Comparison of ENCODE assay signal across 8 cellular contexts in the genomic region with DNA sequence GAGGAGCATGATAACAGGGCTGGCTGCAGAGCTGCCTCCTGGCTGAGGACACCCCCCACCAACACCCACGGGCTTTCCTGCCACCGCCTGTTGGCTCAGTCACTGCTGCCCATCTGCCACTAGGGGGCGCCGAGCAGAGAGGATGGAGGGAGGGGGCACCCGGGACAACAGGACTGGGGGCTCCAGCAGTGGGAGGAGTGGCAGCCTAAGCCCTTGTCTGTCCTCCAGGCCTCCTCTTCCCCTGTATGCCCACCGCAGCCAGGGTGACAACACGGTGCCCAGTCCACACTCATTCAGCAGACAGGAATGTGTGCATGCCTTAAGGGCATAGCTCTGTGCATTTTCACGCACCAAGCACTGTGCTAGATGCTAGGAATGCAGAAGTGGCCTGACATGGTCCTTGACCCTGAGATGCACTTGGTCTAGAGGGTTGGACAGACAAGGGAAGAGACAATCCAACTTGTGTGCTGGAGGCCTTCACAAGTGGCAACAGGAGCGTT.
DNase-seq lines count a peak whose midpoint lies in the region; ATAC-seq and TF ChIP-seq lines count a peak whose summit lies in the region.

No MANE protein-coding gene starts in this region.

- H3K4me3 Mint-ChIP-seq in naive thymus-derived CD4-positive, alpha-beta T cell = no peak overlapping the region

- H3K4me1 ChIP-seq in naive thymus-derived CD4-positive, alpha-beta T cell (ENCODE audit: control insufficient read depth in 2 of 2, insufficient read depth in 2 of 2, low read length in 2 of 2) = no peaks in the 10 kb centered on the region
- no peaks in the 10 kb centered on the region for H3K4me1 ChIP-seq in aorta (ENCODE audit: control insufficient read depth in 1 of 2, insufficient read depth in 2 of 2, low read length in 2 of 2)

- H3K9me3 Mint-ChIP-seq in naive thymus-derived CD4-positive, alpha-beta T cell = no peaks in the 10 kb centered on the region

- ATAC-seq in Right ventricle myocardium inferior = peak; percentile 10
- ATAC-seq in naive thymus-derived CD4-positive, alpha-beta T cell = peak; percentile 63
- peak; percentile 33 for ATAC-seq in aorta (ENCODE audit: low FRiP score)
- ATAC-seq in GM19397 (IDR thresholded peaks at IDR 0.05; ENCODE audit: unreplicated experiment) = no peak

- H3K27me3 Mint-ChIP-seq in naive thymus-derived CD4-positive, alpha-beta T cell = no peaks in the 10 kb centered on the region

- WGBS in aorta, 2 donors = 46 to 50% methylated on average over 6 to 9 of the region's 9 CpGs

- POLR2A ChIA-PET in naive thymus-derived CD4-positive, alpha-beta T cell (lab: Charles Lee) = interaction anchor here (1.5 kb wide), 1 partner anchor 151 kb away, joined by 3 read pairs; the partner anchor contains the start of gene AMMECR1

- TF ChIP-seq CTCF in WERI-Rb-1 (IDR thresholded peaks at IDR 0.05; ENCODE audit: low read depth, low read length) (peak; percentile 78), cardiac fibroblast (IDR thresholded peaks at IDR 0.05; ENCODE audit: low read depth, low read length) (peak; percentile 52)

- no peak overlapping the region for H3K4me3 ChIP-seq in WERI-Rb-1 (ENCODE audit: low read depth, low read length)
- H3K4me3 ChIP-seq in cardiac fibroblast (replicated peaks in 1 of 2; ENCODE audit: low read depth in 2 of 2, low read length in 2 of 2) = no peak overlapping the region
- H3K4me3 ChIP-seq in naive thymus-derived CD4-positive, alpha-beta T cell (ENCODE audit: low read length) = no peak overlapping the region
- no peak overlapping the region for H3K4me3 ChIP-seq in aorta (ENCODE audit: low read length in 2 of 2)

- no peak overlapping the region for H3K27ac Mint-ChIP-seq in naive thymus-derived CD4-positive, alpha-beta T cell

- peaks cover 0 to 4% (median 3%) of the 10 kb centered on the region in 5 donors for H3K36me3 Mint-ChIP-seq in naive thymus-derived CD4-positive, alpha-beta T cell

- peaks cover 0 to 7% (median 0%) of the 10 kb centered on the region in 7 donors for H3K4me1 Mint-ChIP-seq in naive thymus-derived CD4-positive, alpha-beta T cell

- H3K27me3 ChIP-seq in WERI-Rb-1 (ENCODE audit: insufficient read depth, low read depth, severe bottlenecking) (no peaks in the 10 kb centered on the region), aorta (ENCODE audit: control insufficient read depth in 1 of 2, insufficient read depth in 2 of 2, low read length in 1 of 2) (no peaks in the 10 kb centered on the region)
- H3K27me3 ChIP-seq in naive thymus-derived CD4-positive, alpha-beta T cell (ENCODE audit: control insufficient read depth in 2 of 2, insufficient read depth in 2 of 2, low read length in 2 of 2) = no peaks in the 10 kb centered on the region

- no peaks in the 10 kb centered on the region for H3K9me3 ChIP-seq in WERI-Rb-1 (ENCODE audit: severe bottlenecking)
- H3K9me3 ChIP-seq in naive thymus-derived CD4-positive, alpha-beta T cell (ENCODE audit: control insufficient read depth in 2 of 3, low read length in 3 of 3) = no peaks in the 10 kb centered on the region
- no peaks in the 10 kb centered on the region for H3K9me3 ChIP-seq in aorta (ENCODE audit: control insufficient read depth, low read length)

- intact Hi-C loops in Right ventricle myocardium inferior (cut with DNase I) (no loop called here), cardiac septum (cut with DNase I) (no loop called here), aorta (cut with DNase I) (loop anchor here in 1 of 2 donors (10.0 kb wide), 2 partner anchors 147 to 677 kb away; partner anchors contain the start of gene AMMECR1)
- intact Hi-C loops in naive thymus-derived CD4-positive, alpha-beta T cell (cut with micrococcal nuclease) = loop anchor here in 1 of 2 donors (1.0 kb wide), 1 partner anchor 150 kb away; the partner anchor contains the start of gene AMMECR1

- H3K36me3 ChIP-seq in WERI-Rb-1 = peaks cover 11% of the 10 kb centered on the region
- peaks cover 0 to 11% (median 0%) of the 10 kb centered on the region in 3 experiments for H3K36me3 ChIP-seq in naive thymus-derived CD4-positive, alpha-beta T cell (ENCODE audit: control insufficient read depth in 2 of 3, insufficient read depth in 3 of 3, low read length in 3 of 3)
- no peaks in the 10 kb centered on the region for H3K36me3 ChIP-seq in aorta (ENCODE audit: control insufficient read depth in 1 of 2, insufficient read depth in 2 of 2, low read length in 1 of 2)

- CTCF ChIA-PET in naive thymus-derived CD4-positive, alpha-beta T cell (lab: Charles Lee) = no interaction called here

- H3K27ac ChIP-seq in WERI-Rb-1 = no peak overlapping the region
- H3K27ac ChIP-seq in naive thymus-derived CD4-positive, alpha-beta T cell (ENCODE audit: low read depth, low read length) = no peak overlapping the region
- H3K27ac ChIP-seq in aorta (ENCODE audit: low read depth in 1 of 2, low read length in 2 of 2) = no peak overlapping the region

- DNase-seq in Right ventricle myocardium inferior (ENCODE audit: missing footprints) = no peak
- no peak for DNase-seq in cardiac septum (ENCODE audit: low spot score)
- DNase-seq in WERI-Rb-1 = peak; percentile 61
- DNase-seq in cardiac fibroblast (ENCODE audit: low read depth in 2 of 2) = peak in 1 of 2 donors; percentile 41
- DNase-seq in naive thymus-derived CD4-positive, alpha-beta T cell = peak; percentile 9 to 53 (median 32)
- DNase-seq in aorta = no peak
- no peak for DNase-seq in NCI-H1105 (lab: John Stamatoyannopoulos, UW)

Comparison
In these comparisons a context has a peak if more than half of its experiments do, and no peak if none do; other contexts are left out.
1. DNase-seq: peak in WERI-Rb-1 (single experiment) and naive thymus-derived CD4-positive, alpha-beta T cell (9 of 9); none in Right ventricle myocardium inferior (single experiment), cardiac septum (single experiment), aorta (0 of 2) and NCI-H1105 (single experiment).